25 cellular contexts compared by ENCODE assay signal in genomic region chr18:45417392-45417791, GRCh38.
A peak's percentile ranks its signal among the peaks of the same experiment; 100 is the strongest.
DNase-seq lines count a peak whose midpoint lies in the region; ATAC-seq and TF ChIP-seq lines count a peak whose summit lies in the region.
"Had no signal": no experiment of that assay in that cellular context is flagged by ENCODE, and none has a peak within 500 bp of the region (broad histone marks: within the 10 kb centered on the region; RNA-seq: fewer than 3 reads in every experiment).

No MANE protein-coding gene starts in this region.

- TF ChIP-seq CTCF in endodermal cell (conservative IDR thresholded peaks at IDR 0.05): no peak
- no peak for TF ChIP-seq CTCF in mesothelial cell of epicardium (IDR thresholded peaks at IDR 0.05; ENCODE audit: unreplicated experiment)
- no peak for TF ChIP-seq CTCF in neural cell (IDR thresholded peaks at IDR 0.05; ENCODE audit: poor library complexity, severe bottlenecking)
- TF ChIP-seq CTCF in heart right ventricle (IDR thresholded peaks at IDR 0.05): no peak

- H3K27me3 ChIP-seq in Karpas-422 (ENCODE audit: low read length): no peaks in the 10 kb centered on the region
- H3K27me3 ChIP-seq in endodermal cell (ENCODE audit: control insufficient read depth, insufficient read depth, low read length, poor library complexity, severe bottlenecking): no peaks in the 10 kb centered on the region
- H3K27me3 ChIP-seq in neural cell (ENCODE audit: insufficient read depth, low read depth, low read length): no peaks in the 10 kb centered on the region
- H3K27me3 ChIP-seq in heart right ventricle: peaks cover 0 to 3% (median 0%) of the 10 kb centered on the region in 7 donors
- H3K27me3 ChIP-seq: BE2C; BLaER1 treated with 17β-estradiol and CSF1 and Interleukin-3, amounts not matched to agents 10 nM and 100 nM had no signal

- H3K79me2 ChIP-seq in Karpas-422 (ENCODE audit: low read length) (no peaks in the 10 kb centered on the region), neural cell (replicated peaks; ENCODE audit: insufficient read depth, low read length) (no peaks in the 10 kb centered on the region)

- no peaks in the 10 kb centered on the region for H3K27me3 Mint-ChIP-seq in endodermal cell (ENCODE audit: insufficient read depth)
- H3K27me3 Mint-ChIP-seq in mesothelial cell of epicardium (ENCODE audit: low read depth): no peaks in the 10 kb centered on the region

- H3F3A ChIP-seq in neural cell (ENCODE audit: insufficient read depth, low read length, poor library complexity, severe bottlenecking): peaks cover 10% of the 10 kb centered on the region

- no peak overlapping the region for H3K4me2 ChIP-seq in Karpas-422 (ENCODE audit: low read depth, low read length, poor library complexity, severe bottlenecking)
- H3K4me2 ChIP-seq in neural cell (ENCODE audit: low read length): peak overlapping the region; percentile 77
- H3K4me2 ChIP-seq: A549; BLaER1 treated with 17β-estradiol and CSF1 and Interleukin-3, amounts not matched to agents 10 nM and 100 nM had no signal

- H3K27ac ChIP-seq in Karpas-422 (ENCODE audit: low read length) (no peak overlapping the region), endodermal cell (ENCODE audit: low read depth, low read length) (no peak overlapping the region), neural cell (ENCODE audit: low read length) (peak overlapping the region; percentile 99), heart right ventricle (no peak overlapping the region)
- H3K27ac ChIP-seq: A549; BLaER1 treated with 17β-estradiol and CSF1 and Interleukin-3, amounts not matched to agents 10 nM and 100 nM had no signal

- intact Hi-C loops in heart right ventricle (cut with DNase I): no loop called here

- H3K27ac Mint-ChIP-seq in endodermal cell (no peak overlapping the region), mesothelial cell of epicardium (peak overlapping the region; percentile 23)
- H3K27ac Mint-ChIP-seq: CD14-positive monocyte; CD4-positive, alpha-beta T cell; CD8-positive, alpha-beta memory T cell; H9 had no signal

- no peaks in the 10 kb centered on the region for H3K9me3 ChIP-seq in Karpas-422 (ENCODE audit: low read length)
- peaks cover 4% of the 10 kb centered on the region for H3K9me3 ChIP-seq in endodermal cell (ENCODE audit: control insufficient read depth, low read length)
- H3K9me3 ChIP-seq in neural cell (ENCODE audit: low read length): no peaks in the 10 kb centered on the region
- H3K9me3 ChIP-seq in heart right ventricle: no peaks in the 10 kb centered on the region
- H3K9me3 ChIP-seq: A549, BE2C had no signal

- DNase-seq in Karpas-422 (no peak), endodermal cell (peak; percentile 52), mesothelial cell of epicardium (ENCODE audit: low spot score in 2 of 2, unreplicated experiment in 2 of 2) (no peak), T-helper 2 cell (no peak), heart right ventricle (no peak), glomerular visceral epithelial cell (ENCODE audit: extremely low spot score) (no peak)
- DNase-seq: 8988T; ACHN; AML-193; BE2C; Calu3; CD4-positive, alpha-beta T cell; CD8-positive, alpha-beta memory T cell; COR-L47; EL; GDM1; H9 had no signal

- H3K9me3 Mint-ChIP-seq in endodermal cell (no peaks in the 10 kb centered on the region), mesothelial cell of epicardium (no peaks in the 10 kb centered on the region)
- H3K9me3 Mint-ChIP-seq: CD4-positive, alpha-beta T cell; GM23338; H9 had no signal

- 83% methylated on average over 2 of the region's 3 CpGs; no CpG with 5 or more reads in 1 of the 2 experiments for WGBS in endodermal cell (ENCODE audit: insufficient coverage in 1 of 2, insufficient read length in 1 of 2), 2 experiments
- 50 to 51% methylated on average over 3 of the region's 3 CpGs for WGBS in heart right ventricle, 2 donors

- H2AFZ ChIP-seq in Karpas-422 (ENCODE audit: low read length) (peak overlapping the region; percentile 59; the same call in 1 of the 2 replicates), neural cell (ENCODE audit: low read depth, low read length) (no peak overlapping the region)

- TF ChIP-seq RAD21 in neural cell (conservative IDR thresholded peaks at IDR 0.05): no peak

- H3K4me1 Mint-ChIP-seq in endodermal cell: peaks cover 15% of the 10 kb centered on the region
- H3K4me1 Mint-ChIP-seq in mesothelial cell of epicardium: peaks cover 14% of the 10 kb centered on the region
- H3K4me1 Mint-ChIP-seq: CD14-positive monocyte; CD8-positive, alpha-beta memory T cell had no signal

- H3K36me3 ChIP-seq in Karpas-422 (ENCODE audit: insufficient read depth, low read length): no peaks in the 10 kb centered on the region
- no peaks in the 10 kb centered on the region for H3K36me3 ChIP-seq in endodermal cell (ENCODE audit: control insufficient read depth, insufficient read depth, low read length)
- H3K36me3 ChIP-seq in neural cell (ENCODE audit: insufficient read depth, low read length): no peaks in the 10 kb centered on the region
- H3K36me3 ChIP-seq in heart right ventricle: no peaks in the 10 kb centered on the region
- H3K36me3 ChIP-seq: BE2C; BLaER1 treated with 17β-estradiol and CSF1 and Interleukin-3, amounts not matched to agents 10 nM and 100 nM had no signal

- H3K9me2 ChIP-seq in Karpas-422 (replicated peaks; ENCODE audit: insufficient read depth, low read length): 0 out of 2 replicates have a peak, but pooled peaks cover 3% of the 10 kb centered on the region
- H3K9me2 ChIP-seq in neural cell (ENCODE audit: insufficient read depth, low read length): no peaks in the 10 kb centered on the region

- no peak for TF ChIP-seq EP300 in neural cell (conservative IDR thresholded peaks at IDR 0.05; ENCODE audit: poor library complexity, severe bottlenecking)

- no peak overlapping the region for H3K4me3 Mint-ChIP-seq in endodermal cell
- H3K4me3 Mint-ChIP-seq in mesothelial cell of epicardium: no peak overlapping the region
- H3K4me3 Mint-ChIP-seq: CD14-positive monocyte; CD4-positive, alpha-beta T cell; CD8-positive, alpha-beta memory T cell; GM23338; H9 had no signal

- H4K20me1 ChIP-seq in Karpas-422 (ENCODE audit: insufficient read depth, low read depth, low read length): no peaks in the 10 kb centered on the region
- H4K20me1 ChIP-seq in neural cell (ENCODE audit: insufficient read depth): no peaks in the 10 kb centered on the region
- H4K20me1 ChIP-seq: BLaER1 treated with 17β-estradiol and CSF1 and Interleukin-3, amounts not matched to agents 10 nM and 100 nM had no signal

- H3K36me3 Mint-ChIP-seq in endodermal cell (ENCODE audit: low read depth) (no peaks in the 10 kb centered on the region), mesothelial cell of epicardium (no peaks in the 10 kb centered on the region)
- H3K36me3 Mint-ChIP-seq: CD14-positive monocyte; CD8-positive, alpha-beta memory T cell had no signal

- ATAC-seq in HG03432 (IDR thresholded peaks at IDR 0.05; ENCODE audit: unreplicated experiment) (no peak), heart right ventricle (no peak)
- ATAC-seq: A549, GM12878, GM23338, HCT116 had no signal

- H3K4me1 ChIP-seq in Karpas-422 (ENCODE audit: low read length) (peaks cover 29% of the 10 kb centered on the region), endodermal cell (ENCODE audit: control insufficient read depth, insufficient read depth, low read length) (peaks cover 5% of the 10 kb centered on the region), heart right ventricle (no peaks in the 10 kb centered on the region)
- H3K4me1 ChIP-seq: A549; BE2C; BLaER1 treated with 17β-estradiol and CSF1 and Interleukin-3, amounts not matched to agents 10 nM and 100 nM had no signal

- no peak overlapping the region for H3K4me3 ChIP-seq in Karpas-422 (ENCODE audit: low read length)
- H3K4me3 ChIP-seq in endodermal cell (ENCODE audit: low read length): no peak overlapping the region
- no peak overlapping the region for H3K4me3 ChIP-seq in neural cell (ENCODE audit: low read length)
- no peak overlapping the region for H3K4me3 ChIP-seq in heart right ventricle
- H3K4me3 ChIP-seq: A549; BLaER1 treated with 17β-estradiol and CSF1 and Interleukin-3, amounts not matched to agents 10 nM and 100 nM; GM12878; GM23338 had no signal

- H3K9ac ChIP-seq in Karpas-422 (ENCODE audit: low read length) (no peak overlapping the region), endodermal cell (ENCODE audit: extremely low read depth, low read length, poor library complexity, severe bottlenecking) (no peak overlapping the region), neural cell (ENCODE audit: low read length) (peak overlapping the region; percentile 70)
- H3K9ac ChIP-seq: BLaER1 treated with 17β-estradiol and CSF1 and Interleukin-3, amounts not matched to agents 10 nM and 100 nM had no signal

TF ChIP-seq in neural cell, 6 proteins besides CTCF, POLR2A, EP300 and RAD21:
- TF ChIP-seq MXI1 (conservative IDR thresholded peaks at IDR 0.05; ENCODE audit: poor library complexity, severe bottlenecking) (no peak), SMC3 (conservative IDR thresholded peaks at IDR 0.05; ENCODE audit: poor library complexity) (no peak), EZH2 (IDR thresholded peaks at IDR 0.05; ENCODE audit: borderline replicate concordance, insufficient read depth, low read length, poor library complexity, severe bottlenecking) (no peak), POLR2AphosphoS5 (IDR thresholded peaks at IDR 0.05) (no peak), TAF1 (IDR thresholded peaks at IDR 0.05; ENCODE audit: low read depth) (no peak), REST (IDR thresholded peaks at IDR 0.05; ENCODE audit: borderline replicate concordance) (no peak)
